1 cellular context compared by ENCODE assay signal in genomic region chr1:221562542-221563475, GRCh38.
A peak's percentile ranks its signal among the peaks of the same experiment; 100 is the strongest.
TF ChIP-seq lines count a peak whose summit lies in the region.

No MANE protein-coding gene starts in this region.

TF ChIP-seq in HepG2, 621 proteins besides CTCF, POLR2A, EP300 and RAD21 (continued from another document):
- TF ChIP-seq AKNA (CRISPR knock-in tag; IDR thresholded peaks at IDR 0.05; ENCODE audit: borderline replicate concordance) (no peak), IKZF5 (CRISPR knock-in tag; IDR thresholded peaks at IDR 0.05) (no peak), KDM4B (CRISPR knock-in tag; IDR thresholded peaks at IDR 0.05) (no peak), HMGXB3 (CRISPR knock-in tag; IDR thresholded peaks at IDR 0.05; ENCODE audit: borderline replicate concordance) (no peak), SRF (IDR thresholded peaks at IDR 0.05; ENCODE audit: low read depth, low read length) (0 out of 2 replicates have a peak, but pooled peaks have one; percentile 37), RXRB (CRISPR knock-in tag; IDR thresholded peaks at IDR 0.05; ENCODE audit: borderline replicate concordance) (no peak)
